In the genomic region with DNA sequence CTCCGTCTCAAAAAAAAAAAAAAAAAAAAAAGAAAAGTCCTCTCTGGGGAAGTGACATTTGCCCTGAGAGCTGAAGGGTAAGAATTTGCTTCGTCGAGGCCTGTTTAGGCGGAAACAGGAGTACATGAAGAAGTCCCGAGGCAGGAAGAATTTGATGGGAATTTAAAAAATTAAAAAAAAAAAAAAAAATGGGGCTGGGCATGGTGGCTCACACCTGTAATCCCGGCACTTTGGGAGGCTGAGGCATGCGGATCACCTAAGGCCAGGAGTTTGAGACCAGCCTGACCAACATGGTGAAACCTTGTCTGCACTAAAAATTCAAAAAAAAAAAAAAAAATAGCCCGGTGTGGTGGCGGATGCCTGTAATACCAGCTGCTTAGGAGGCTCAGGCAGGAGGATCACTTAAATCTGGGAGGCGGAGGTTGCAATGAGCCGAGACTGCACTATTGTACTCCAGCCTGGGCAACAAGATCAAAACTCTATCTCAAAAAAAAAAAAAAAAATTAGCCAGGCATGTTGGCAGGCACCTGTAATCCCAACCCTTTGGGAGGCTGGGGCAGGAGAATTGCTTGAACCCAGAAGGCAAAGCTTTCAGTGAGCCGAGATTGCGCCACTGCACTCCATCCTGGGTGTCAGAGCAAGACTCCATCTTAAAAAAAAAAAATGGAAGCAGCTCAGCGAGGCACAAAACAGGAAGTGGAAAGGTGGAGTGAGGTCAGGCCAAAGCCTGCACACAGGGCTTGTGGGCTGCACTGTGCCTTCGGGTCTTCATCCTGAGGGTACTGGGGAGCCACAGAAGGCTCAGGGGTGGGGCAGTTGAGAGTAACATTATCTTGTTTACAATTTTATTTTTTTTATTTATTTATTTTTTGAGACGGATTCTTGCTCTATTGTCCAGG, we compare ENCODE assay signal across 13 cellular contexts. TPM values are rescaled to one million over a fixed set of nuclear protein-coding genes. Genes with fewer than 3 reads are reported as not detected.
DNase-seq lines count a peak whose midpoint lies in the region; TF ChIP-seq lines count a peak whose summit lies in the region.
"Had no signal": no experiment of that assay in that cellular context is flagged by ENCODE, and none has a peak within 500 bp of the region (broad histone marks: within the 10 kb centered on the region; RNA-seq: fewer than 3 reads in every experiment).

No MANE protein-coding gene starts in this region.

- intact Hi-C loops in cardiac septum (cut with DNase I) = loop anchor here (5.0 kb wide), 1 partner anchor 312 kb away; the partner anchor contains the start of gene CA11

- no peaks in the 10 kb centered on the region for H3K36me3 ChIP-seq in neutrophil

- no peak for TF ChIP-seq CTCF in neutrophil (IDR thresholded peaks at IDR 0.05)

- H3K4me3 ChIP-seq in neutrophil (ENCODE audit: low read depth in 1 of 2, low read length in 1 of 2) = peak overlapping the region in 1 of 2 experiments; percentile 40
- H3K4me3 ChIP-seq: smooth muscle cell had no signal

- DNase-seq in DMS53 (lab: John Stamatoyannopoulos, UW) = peak; percentile 49
- DNase-seq in DMS53 treated with DMSO at 0.1 percent for 48 hours (lab: John Stamatoyannopoulos, UW; ENCODE audit: unreplicated experiment) = no peak
- no peak for DNase-seq in cardiac septum (ENCODE audit: low spot score)
- DNase-seq in cortex of kidney (lab: John Stamatoyannopoulos, UW) = no peak
- DNase-seq: 8988T; activated naive CD4-positive, alpha-beta T cell treated with anti-CD3 and anti-CD28 coated beads, Interleukin-2, amount 50 U/mL, for 16 hours; NCI-H1694; NCI-H510A; nucleus accumbens; substantia nigra had no signal

- peak overlapping the region; percentile 98 for H3K27ac ChIP-seq in neutrophil

- no peaks in the 10 kb centered on the region for H3K9me3 ChIP-seq in neutrophil

- peaks cover 58 to 67% of the 10 kb centered on the region in 2 experiments for H3K4me1 ChIP-seq in neutrophil (ENCODE audit: control insufficient read depth in 1 of 2, insufficient read depth in 1 of 2, low read depth in 1 of 2, low read length in 1 of 2)

- 0 out of 2 replicates have a peak, but pooled peaks have one; percentile 3 for TF ChIP-seq POLR2A in Raji (IDR thresholded peaks at IDR 0.05; ENCODE audit: insufficient read depth, low read depth, low read length)

- H3K27me3 ChIP-seq in neutrophil = no peaks in the 10 kb centered on the region

RNA-seq across cellular contexts. Expression of gene BAX, which starts 4.9 kb away (rescaled TPM):
- 25.6 TPM for total RNA-seq in cardiac septum

RNA-seq across cellular contexts. Expression of gene FTL, which starts 5.5 kb away (rescaled TPM):
- 827 TPM for total RNA-seq in cardiac septum

RNA-seq across cellular contexts. Expression of gene DHDH, which starts 26.1 kb away (rescaled TPM):
- not detected for total RNA-seq in cardiac septum

RNA-seq across cellular contexts. Expression of gene GYS1, which starts 33.5 kb away (rescaled TPM):
- 175 TPM for total RNA-seq in cardiac septum

RNA-seq across cellular contexts. Expression of gene RUVBL2, which starts 34.1 kb away (rescaled TPM):
- 39.2 TPM for total RNA-seq in cardiac septum
